Comparison of ENCODE assay signal across 8 cellular contexts in genomic region chr7:99392659-99393362, GRCh38. TPM values are rescaled to one million over a fixed set of nuclear protein-coding genes. Genes with fewer than 3 reads are reported as not detected.
DNase-seq lines count a peak whose midpoint lies in the region; ATAC-seq lines count a peak whose summit lies in the region.

No MANE protein-coding gene starts in this region.

- no peaks in the 10 kb centered on the region for H3K9me3 Mint-ChIP-seq in T-cell

- H3K27me3 ChIP-seq in iPS DF 6.9 (ENCODE audit: control insufficient read depth, insufficient read depth, low read length) (no peaks in the 10 kb centered on the region), skeletal muscle tissue (ENCODE audit: control insufficient read depth in 3 of 3, insufficient read depth in 3 of 3, low read length in 3 of 3) (no peaks in the 10 kb centered on the region)

- WGBS in iPS DF 6.9 (ENCODE audit: insufficient coverage, insufficient read length): no CpG with 5 or more reads among the region's 68 CpGs

- peaks cover 13 to 27% (median 26%) of the 10 kb centered on the region in 3 donors for H3K4me1 Mint-ChIP-seq in T-cell

- peak overlapping the region; percentile 77 to 81 (median 79) for H3K4me3 Mint-ChIP-seq in T-cell

- peak overlapping the region; percentile 60; the same call in 1 of the 2 replicates for H3K4me3 ChIP-seq in iPS DF 6.9 (ENCODE audit: low read length)
- H3K4me3 ChIP-seq in skeletal muscle tissue (ENCODE audit: low read length in 3 of 3): peak overlapping the region; percentile 62 to 87 (median 84)

- POLR2A ChIA-PET in T-cell (lab: Charles Lee): interaction anchor here (0.6 to 2.1 kb wide), 5 partner anchors 12 to 18 kb away, joined by 3 to 9 read pairs (median 3); partner anchors contain the start of genes BUD31 (in 1 of the 2) and PDAP1 (in 1 of the 2)

- H3K27me3 Mint-ChIP-seq in T-cell: no peaks in the 10 kb centered on the region

- CTCF ChIA-PET in T-cell (lab: Charles Lee): interaction anchor here in 1 of 2 donors (0.6 to 1.0 kb wide), 3 partner anchors 12 to 1123 kb away, joined by 3 to 4 read pairs (median 3); partner anchors contain the start of genes BUD31 and PDAP1

- peak; percentile 93 for DNase-seq in ELF-1 (ENCODE audit: low read depth, low spot score)
- peak; percentile 71 to 89 (median 82) for DNase-seq in T-cell
- DNase-seq in amniotic epithelial cell (ENCODE audit: low read depth): peak; percentile 65
- DNase-seq in iPS DF 6.9 (ENCODE audit: low read depth, low spot score): peak; percentile 78
- DNase-seq in cortex of kidney (lab: John Stamatoyannopoulos, UW): no peak
- no peak for DNase-seq in RPMI8226

- H3K27ac ChIP-seq in iPS DF 6.9 (ENCODE audit: low read length) (no peak overlapping the region), skeletal muscle tissue (ENCODE audit: low read depth, low read length) (peak overlapping the region; percentile 45)

- H3K36me3 Mint-ChIP-seq in T-cell: peaks cover 16% of the 10 kb centered on the region

- H3K36me3 ChIP-seq in iPS DF 6.9 (ENCODE audit: control insufficient read depth, insufficient read depth, low read length) (peaks cover 35% of the 10 kb centered on the region), skeletal muscle tissue (ENCODE audit: control insufficient read depth in 3 of 3, insufficient read depth in 3 of 3, low read length in 3 of 3) (peaks cover 31 to 49% (median 44%) of the 10 kb centered on the region in 3 donors)

- peak overlapping the region; percentile 88 to 91 for H3K27ac Mint-ChIP-seq in T-cell

- H3K9me3 ChIP-seq in iPS DF 6.9 (ENCODE audit: control insufficient read depth, insufficient read depth, low read length) (no peaks in the 10 kb centered on the region), skeletal muscle tissue (ENCODE audit: control insufficient read depth in 3 of 3, low read length in 3 of 3) (no peaks in the 10 kb centered on the region)

- peaks cover 6% of the 10 kb centered on the region; the same call in 1 of the 2 replicates for H3K4me1 ChIP-seq in iPS DF 6.9 (ENCODE audit: control insufficient read depth, insufficient read depth, low read length)
- H3K4me1 ChIP-seq in skeletal muscle tissue (ENCODE audit: control insufficient read depth in 3 of 3, insufficient read depth in 3 of 3, low read length in 3 of 3): peaks cover 12 to 23% (median 20%) of the 10 kb centered on the region in 3 donors

- peak overlapping the region; percentile 57 to 75 (median 61) for H3K9ac ChIP-seq in skeletal muscle tissue (ENCODE audit: low read depth in 1 of 3, low read length in 3 of 3)

- ATAC-seq in HG03565 (IDR thresholded peaks at IDR 0.05; ENCODE audit: unreplicated experiment): peak; percentile 45
- peak; percentile 92 to 96 (median 92) for ATAC-seq in T-cell (replicated peaks in 1 of 4)

RNA-seq across cellular contexts. Expression of gene PDAP1, which starts 15.6 kb away (rescaled TPM):
- 10 to 100 TPM; 48.1 to 75.7 (median 67.4) TPM for total RNA-seq in T-cell
- total RNA-seq in skeletal muscle tissue: 10.4 TPM

RNA-seq across cellular contexts. Expression of gene BUD31, which starts 16.0 kb away (rescaled TPM):
- total RNA-seq in T-cell (100 to 1,000 TPM in 1 of 5 donors, 10 to 100 TPM in 4; 63.2 to 127 (median 82.3) TPM), skeletal muscle tissue (44.4 TPM)

RNA-seq across cellular contexts. Expression of gene ARPC1B, which starts 18.3 kb away (rescaled TPM):
- total RNA-seq in T-cell: 100 to 1,000 TPM; 131 to 232 (median 203) TPM
- 44.9 TPM for total RNA-seq in skeletal muscle tissue

RNA-seq across cellular contexts. Expression of gene PTCD1, which starts 45.8 kb away (rescaled TPM):
- total RNA-seq in T-cell (10 to 100 TPM in 3 of 5 donors, 1 to 10 TPM in 2; 5.4 to 11.6 (median 10.5) TPM), skeletal muscle tissue (5.7 TPM)

RNA-seq across cellular contexts. Expression of gene CPSF4, which starts 45.9 kb away (rescaled TPM):
- total RNA-seq in T-cell (10 to 100 TPM; 44.4 to 58.1 (median 52.3) TPM), skeletal muscle tissue (29.2 TPM)

Comparison
In these comparisons a context has a peak if more than half of its experiments do, and no peak if none do; other contexts are left out.
1. DNase-seq: peak in ELF-1 (single experiment), T-cell (34 of 34), amniotic epithelial cell (single experiment) and iPS DF 6.9 (single experiment); none in cortex of kidney (single experiment) and RPMI8226 (single experiment).